1 cellular context compared by ENCODE assay signal in the genomic region with DNA sequence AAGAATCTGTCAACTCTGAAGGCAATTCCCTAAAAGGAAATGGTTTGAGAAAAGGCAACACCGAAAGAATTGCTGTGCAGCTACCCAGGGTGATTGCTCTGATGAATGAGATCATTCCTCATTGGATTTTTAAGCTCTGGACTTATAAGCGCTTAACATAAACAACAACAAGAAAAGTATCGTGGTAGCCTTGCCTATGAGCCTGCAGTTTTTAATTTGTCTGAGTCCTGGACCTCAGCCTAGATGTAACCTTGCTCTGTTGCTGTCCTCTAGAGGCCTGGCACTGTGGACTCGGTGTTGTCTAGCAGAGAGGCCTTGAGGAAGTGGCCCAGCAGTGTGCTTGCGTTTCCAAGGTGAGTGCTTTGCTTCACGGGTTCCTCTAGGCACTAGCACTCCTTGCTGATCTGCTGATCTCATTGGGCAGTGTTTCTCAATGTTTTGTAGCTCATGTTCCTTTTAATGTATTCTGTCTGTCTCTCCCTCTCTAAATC.
TF ChIP-seq lines count a peak whose summit lies in the region.

No MANE protein-coding gene starts in this region.

TF ChIP-seq in IMR-90, 13 proteins besides CTCF, POLR2A, EP300 and RAD21 (continued from another document):
- TF ChIP-seq BHLHE40 (IDR thresholded peaks at IDR 0.05; ENCODE audit: low read depth, low read length) = no peak
- TF ChIP-seq FOS (IDR thresholded peaks at IDR 0.05; ENCODE audit: low read depth, low read length) = no peak
- TF ChIP-seq NFE2L2 (IDR thresholded peaks at IDR 0.05; ENCODE audit: low read depth, low read length) = no peak
- no peak for TF ChIP-seq RFX5 (IDR thresholded peaks at IDR 0.05; ENCODE audit: low read depth, low read length)
- no peak for TF ChIP-seq MAFK (IDR thresholded peaks at IDR 0.05; ENCODE audit: low read depth, low read length)
- TF ChIP-seq, protein P1, sequence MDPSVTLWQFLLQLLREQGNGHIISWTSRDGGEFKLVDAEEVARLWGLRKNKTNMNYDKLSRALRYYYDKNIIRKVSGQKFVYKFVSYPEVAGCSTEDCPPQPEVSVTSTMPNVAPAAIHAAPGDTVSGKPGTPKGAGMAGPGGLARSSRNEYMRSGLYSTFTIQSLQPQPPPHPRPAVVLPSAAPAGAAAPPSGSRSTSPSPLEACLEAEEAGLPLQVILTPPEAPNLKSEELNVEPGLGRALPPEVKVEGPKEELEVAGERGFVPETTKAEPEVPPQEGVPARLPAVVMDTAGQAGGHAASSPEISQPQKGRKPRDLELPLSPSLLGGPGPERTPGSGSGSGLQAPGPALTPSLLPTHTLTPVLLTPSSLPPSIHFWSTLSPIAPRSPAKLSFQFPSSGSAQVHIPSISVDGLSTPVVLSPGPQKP (IDR thresholded peaks at IDR 0.05; ENCODE audit: borderline replicate concordance, low read depth, low read length) = no peak
- TF ChIP-seq MXI1 (IDR thresholded peaks at IDR 0.05; ENCODE audit: borderline replicate concordance, low read depth, low read length) = no peak
- TF ChIP-seq RCOR1 (IDR thresholded peaks at IDR 0.05; ENCODE audit: insufficient replicate concordance, low read length) = no peak
- no peak for TF ChIP-seq CEBPB (IDR thresholded peaks at IDR 0.05; ENCODE audit: low read depth, low read length)
- TF ChIP-seq CHD1 (IDR thresholded peaks at IDR 0.05; ENCODE audit: low read depth, low read length) = no peak
- TF ChIP-seq USF2 (IDR thresholded peaks at IDR 0.05; ENCODE audit: low read depth, low read length) = no peak
